In the genomic region with DNA sequence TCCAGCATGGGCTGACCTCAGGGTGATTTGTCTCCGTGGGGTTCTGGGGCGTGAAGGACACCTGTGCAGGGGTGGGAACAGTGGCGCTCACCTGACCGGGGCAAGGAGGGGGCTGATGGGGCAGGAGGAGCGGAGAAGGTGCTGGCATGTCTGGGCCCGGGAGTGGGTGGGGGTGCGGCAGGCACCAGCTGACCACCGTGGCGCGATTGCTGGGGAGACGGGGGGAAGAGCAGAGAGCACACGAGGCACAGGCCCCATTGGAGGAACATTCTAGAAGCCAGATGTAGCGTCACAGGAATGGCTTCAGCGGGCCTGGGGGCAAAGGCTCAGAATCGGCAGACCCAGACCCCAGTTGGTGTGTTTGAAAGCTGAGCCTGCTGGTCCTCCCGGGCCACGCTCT, we compare ENCODE assay signal across 18 cellular contexts. TPM values are rescaled to one million over a fixed set of nuclear protein-coding genes. Genes with fewer than 3 reads are reported as not detected.
DNase-seq lines count a peak whose midpoint lies in the region; ATAC-seq and TF ChIP-seq lines count a peak whose summit lies in the region.
"Had no signal": no experiment of that assay in that cellular context is flagged by ENCODE, and none has a peak within 500 bp of the region (broad histone marks: within the 10 kb centered on the region; RNA-seq: fewer than 3 reads in every experiment).

No MANE protein-coding gene starts in this region.

- H3K4me3 ChIP-seq in NT2/D1 (ENCODE audit: insufficient read length, low read depth) (no peak overlapping the region), rectal smooth muscle tissue (ENCODE audit: low read length) (no peak overlapping the region)

- DNase-seq in NT2/D1 (ENCODE audit: low read depth, low spot score) (no peak), glutamatergic neuron (no peak), KG1 (lab: John Stamatoyannopoulos, UW) (no peak), kidney glomerular epithelial cell (lab: John Stamatoyannopoulos, UW) (no peak)
- no peak for DNase-seq in activated naive CD8-positive, alpha-beta T cell treated with anti-CD3 and anti-CD28 coated beads, Interleukin-2, amount 50 U/mL, for 24 hours
- DNase-seq in activated CD4-positive, CD25-positive, alpha-beta regulatory T cell treated with anti-CD3 and anti-CD28 coated beads, Interleukin-2, amount 50 U/mL, for 72 hours, result no peak
- DNase-seq: ACHN; BE2C; CD4-positive, alpha-beta memory T cell; DMS153; DMS79; GDM1; GOT3; H9 had no signal

- H3K36me3 ChIP-seq in NT2/D1 (ENCODE audit: insufficient read depth, insufficient read length, low read length) (peaks cover 49% of the 10 kb centered on the region), rectal smooth muscle tissue (ENCODE audit: control insufficient read depth, insufficient read depth, low read length) (no peaks in the 10 kb centered on the region)
- H3K36me3 ChIP-seq: BE2C had no signal

- H3K27me3 ChIP-seq in NT2/D1 (ENCODE audit: insufficient read depth, insufficient read length) (no peaks in the 10 kb centered on the region), rectal smooth muscle tissue (ENCODE audit: control insufficient read depth, insufficient read depth, low read length) (peaks cover 6% of the 10 kb centered on the region)
- H3K27me3 ChIP-seq: BE2C had no signal

- H3K4me3 Mint-ChIP-seq in glutamatergic neuron (ENCODE audit: unreplicated experiment), result no peak overlapping the region
- H3K4me3 Mint-ChIP-seq in activated naive CD8-positive, alpha-beta T cell treated with anti-CD3 and anti-CD28 coated beads, Interleukin-2, amount 50 U/mL, for 24 hours, result no peak overlapping the region
- H3K4me3 Mint-ChIP-seq: CD14-positive monocyte; CD4-positive, alpha-beta memory T cell; H9 had no signal

- H3K9ac ChIP-seq in NT2/D1 (ENCODE audit: insufficient read length, low read depth), result peak overlapping the region; percentile 21
- H3K9ac ChIP-seq in rectal smooth muscle tissue (ENCODE audit: low read length), result no peak overlapping the region

- no peaks in the 10 kb centered on the region for H3K36me3 Mint-ChIP-seq in glutamatergic neuron (ENCODE audit: unreplicated experiment)
- H3K36me3 Mint-ChIP-seq in activated naive CD8-positive, alpha-beta T cell treated with anti-CD3 and anti-CD28 coated beads, Interleukin-2, amount 50 U/mL, for 24 hours (ENCODE audit: low read depth), result no peaks in the 10 kb centered on the region
- H3K36me3 Mint-ChIP-seq: CD14-positive monocyte; CD4-positive, alpha-beta memory T cell had no signal

- H3K4me1 Mint-ChIP-seq in glutamatergic neuron (ENCODE audit: low read depth, unreplicated experiment), result peaks cover 6% of the 10 kb centered on the region
- no peaks in the 10 kb centered on the region for H3K4me1 Mint-ChIP-seq in activated naive CD8-positive, alpha-beta T cell treated with anti-CD3 and anti-CD28 coated beads, Interleukin-2, amount 50 U/mL, for 24 hours
- H3K4me1 Mint-ChIP-seq: CD14-positive monocyte; CD4-positive, alpha-beta memory T cell had no signal

- ATAC-seq in activated naive CD8-positive, alpha-beta T cell treated with anti-CD3 and anti-CD28 coated beads, Interleukin-2, amount 50 U/mL, for 24 hours, result no peak

- peak overlapping the region; percentile 98 for H3K27ac ChIP-seq in rectal smooth muscle tissue (ENCODE audit: low read depth, low read length)
- H3K27ac ChIP-seq: HL-60 had no signal

- no peaks in the 10 kb centered on the region for H3K9me3 ChIP-seq in NT2/D1 (ENCODE audit: insufficient read depth, low read length)
- H3K9me3 ChIP-seq: BE2C had no signal

- peaks cover 5% of the 10 kb centered on the region for H3K9me3 Mint-ChIP-seq in glutamatergic neuron (ENCODE audit: unreplicated experiment)
- H3K9me3 Mint-ChIP-seq in activated naive CD8-positive, alpha-beta T cell treated with anti-CD3 and anti-CD28 coated beads, Interleukin-2, amount 50 U/mL, for 24 hours, result no peaks in the 10 kb centered on the region
- H3K9me3 Mint-ChIP-seq: CD14-positive monocyte; CD4-positive, alpha-beta memory T cell; H9 had no signal

- H3K27ac Mint-ChIP-seq in glutamatergic neuron (ENCODE audit: unreplicated experiment), result peak overlapping the region; percentile 64
- no peak overlapping the region for H3K27ac Mint-ChIP-seq in activated naive CD8-positive, alpha-beta T cell treated with anti-CD3 and anti-CD28 coated beads, Interleukin-2, amount 50 U/mL, for 24 hours
- H3K27ac Mint-ChIP-seq: CD4-positive, alpha-beta memory T cell had no signal

- peaks cover 35% of the 10 kb centered on the region for H3K4me1 ChIP-seq in NT2/D1 (ENCODE audit: insufficient read depth, insufficient read length)
- H3K4me1 ChIP-seq in rectal smooth muscle tissue (ENCODE audit: control insufficient read depth, insufficient read depth, low read length), result peaks cover 68% of the 10 kb centered on the region

- peaks cover 6% of the 10 kb centered on the region for H3K27me3 Mint-ChIP-seq in glutamatergic neuron (ENCODE audit: unreplicated experiment)
- H3K27me3 Mint-ChIP-seq in activated naive CD8-positive, alpha-beta T cell treated with anti-CD3 and anti-CD28 coated beads, Interleukin-2, amount 50 U/mL, for 24 hours, result no peaks in the 10 kb centered on the region
- H3K27me3 Mint-ChIP-seq: CD4-positive, alpha-beta memory T cell had no signal

- TF ChIP-seq CTCF in glutamatergic neuron (IDR thresholded peaks at IDR 0.05; ENCODE audit: partially characterized antibody, unreplicated experiment), result no peak

RNA-seq across cellular contexts. Expression of gene CACNA1H, which starts 12.1 kb away (rescaled TPM):
- 161 TPM for total RNA-seq in glutamatergic neuron (ENCODE audit: unreplicated experiment)
- total RNA-seq: HT1080 had no signal
